ENCODE assay signal across 8 cellular contexts in the genomic region with DNA sequence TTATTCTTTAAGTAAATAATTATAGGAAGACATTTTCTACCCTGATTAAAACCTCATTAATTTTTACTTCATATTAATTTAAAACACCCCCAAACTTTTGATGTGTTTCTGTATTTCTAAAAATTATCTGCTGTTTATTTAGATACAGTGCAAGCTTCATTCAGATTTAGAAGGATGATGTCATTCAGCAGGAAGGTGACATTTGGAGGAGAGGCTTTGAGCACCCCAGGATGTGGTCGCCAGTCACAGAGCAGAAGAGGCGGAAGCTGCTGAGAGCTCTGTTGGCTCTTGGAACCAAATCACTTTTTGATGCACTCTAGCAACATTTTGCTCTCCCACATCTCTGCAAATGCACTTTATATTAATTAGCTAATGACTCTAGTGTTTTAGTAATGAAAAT.
A peak's percentile ranks its signal among the peaks of the same experiment; 100 is the strongest.
DNase-seq lines count a peak whose midpoint lies in the region; ATAC-seq and TF ChIP-seq lines count a peak whose summit lies in the region.

No MANE protein-coding gene starts in this region.

- H3K27me3 Mint-ChIP-seq in naive thymus-derived CD4-positive, alpha-beta T cell, result no peaks in the 10 kb centered on the region

- H3K27ac Mint-ChIP-seq in naive thymus-derived CD4-positive, alpha-beta T cell, result peak overlapping the region in 8 of 9 donors; percentile 26 to 89 (median 76)

- H3K36me3 Mint-ChIP-seq in naive thymus-derived CD4-positive, alpha-beta T cell, result peaks cover 0 to 5% (median 0%) of the 10 kb centered on the region in 5 donors

- H3K27ac ChIP-seq in naive thymus-derived CD4-positive, alpha-beta T cell (ENCODE audit: low read depth, low read length), result no peak overlapping the region
- H3K27ac ChIP-seq in psoas muscle, result no peak overlapping the region

- no peaks in the 10 kb centered on the region for H3K9me3 ChIP-seq in naive thymus-derived CD4-positive, alpha-beta T cell (ENCODE audit: control insufficient read depth in 2 of 3, low read length in 3 of 3)
- no peaks in the 10 kb centered on the region for H3K9me3 ChIP-seq in psoas muscle

- H3K4me1 ChIP-seq in naive thymus-derived CD4-positive, alpha-beta T cell (ENCODE audit: control insufficient read depth in 2 of 2, insufficient read depth in 2 of 2, low read length in 2 of 2), result peaks cover 0 to 21% of the 10 kb centered on the region in 2 donors
- no peaks in the 10 kb centered on the region for H3K4me1 ChIP-seq in psoas muscle

- ATAC-seq in HG03139 (IDR thresholded peaks at IDR 0.05; ENCODE audit: unreplicated experiment) (peak; percentile 92), psoas muscle (no peak)
- peak; percentile 93 for ATAC-seq in naive thymus-derived CD4-positive, alpha-beta T cell

- H3K4me3 Mint-ChIP-seq in naive thymus-derived CD4-positive, alpha-beta T cell, result peak overlapping the region in 7 of 10 donors; percentile 29 to 59 (median 43)

- peaks cover 0 to 13% (median 0%) of the 10 kb centered on the region in 11 donors for H3K9me3 Mint-ChIP-seq in naive thymus-derived CD4-positive, alpha-beta T cell

- intact Hi-C loops in naive thymus-derived CD4-positive, alpha-beta T cell (cut with micrococcal nuclease), result loop anchor here (5.0 kb wide), 3 partner anchors 45 to 75 kb away; no protein-coding TSS in a partner anchor
- intact Hi-C loops in psoas muscle (cut with DNase I), result no loop called here

- no peak overlapping the region for H3K4me3 ChIP-seq in naive thymus-derived CD4-positive, alpha-beta T cell (ENCODE audit: low read length)
- H3K4me3 ChIP-seq in psoas muscle, result no peak overlapping the region

- POLR2A ChIA-PET in naive thymus-derived CD4-positive, alpha-beta T cell (lab: Charles Lee), result no interaction called here

- DNase-seq in NCI-H1694 treated with DMSO at 0.1 percent for 48 hours (lab: John Stamatoyannopoulos, UW), result peak; percentile 32
- DNase-seq in NCI-H1694 (lab: John Stamatoyannopoulos, UW), result no peak
- peak; percentile 60 for DNase-seq in activated CD8-positive, alpha-beta memory T cell treated with anti-CD3 and anti-CD28 coated beads for 24 hours
- peak in 8 of 9 donors; percentile 26 to 65 (median 52) for DNase-seq in naive thymus-derived CD4-positive, alpha-beta T cell
- no peak for DNase-seq in psoas muscle
- no peak for DNase-seq in germinal center (ENCODE audit: low spot score)
- DNase-seq in amygdala (lab: John Stamatoyannopoulos, UW), result no peak

- CTCF ChIA-PET in naive thymus-derived CD4-positive, alpha-beta T cell (lab: Charles Lee), result no interaction called here

- H3K27me3 ChIP-seq in naive thymus-derived CD4-positive, alpha-beta T cell (ENCODE audit: control insufficient read depth in 2 of 2, insufficient read depth in 2 of 2, low read length in 2 of 2), result no peaks in the 10 kb centered on the region
- H3K27me3 ChIP-seq in psoas muscle (ENCODE audit: insufficient read depth in 3 of 3, low read length in 2 of 3), result no peaks in the 10 kb centered on the region

- TF ChIP-seq CTCF in psoas muscle (IDR thresholded peaks at IDR 0.05), result no peak

- H3K4me1 Mint-ChIP-seq in naive thymus-derived CD4-positive, alpha-beta T cell, result peaks cover 7 to 36% (median 22%) of the 10 kb centered on the region in 7 donors

- WGBS in psoas muscle, 3 donors, result 44 to 58% (median 51%) methylated on average over 2 of the region's 2 CpGs

- H3K36me3 ChIP-seq in naive thymus-derived CD4-positive, alpha-beta T cell (ENCODE audit: control insufficient read depth in 2 of 3, insufficient read depth in 3 of 3, low read length in 3 of 3), result no peaks in the 10 kb centered on the region
- no peaks in the 10 kb centered on the region for H3K36me3 ChIP-seq in psoas muscle (ENCODE audit: insufficient read depth in 1 of 2, low read depth in 1 of 2)

Comparison
In these comparisons a context has a peak if more than half of its experiments do, and no peak if none do; other contexts are left out.
1. DNase-seq: peak in NCI-H1694 treated with DMSO at 0.1 percent for 48 hours (single experiment), activated CD8-positive, alpha-beta memory T cell treated with anti-CD3 and anti-CD28 coated beads for 24 hours (single experiment) and naive thymus-derived CD4-positive, alpha-beta T cell (8 of 9); none in NCI-H1694 (single experiment), psoas muscle (0 of 2), germinal center (single experiment) and amygdala (0 of 56).
2. ATAC-seq: peak in HG03139 (single experiment) and naive thymus-derived CD4-positive, alpha-beta T cell (single experiment); none in psoas muscle (0 of 4).
3. intact Hi-C loops: an anchor here in naive thymus-derived CD4-positive, alpha-beta T cell (5.0 kb wide); none called in psoas muscle.